ENCODE assay signal across 8 cellular contexts in the genomic region with DNA sequence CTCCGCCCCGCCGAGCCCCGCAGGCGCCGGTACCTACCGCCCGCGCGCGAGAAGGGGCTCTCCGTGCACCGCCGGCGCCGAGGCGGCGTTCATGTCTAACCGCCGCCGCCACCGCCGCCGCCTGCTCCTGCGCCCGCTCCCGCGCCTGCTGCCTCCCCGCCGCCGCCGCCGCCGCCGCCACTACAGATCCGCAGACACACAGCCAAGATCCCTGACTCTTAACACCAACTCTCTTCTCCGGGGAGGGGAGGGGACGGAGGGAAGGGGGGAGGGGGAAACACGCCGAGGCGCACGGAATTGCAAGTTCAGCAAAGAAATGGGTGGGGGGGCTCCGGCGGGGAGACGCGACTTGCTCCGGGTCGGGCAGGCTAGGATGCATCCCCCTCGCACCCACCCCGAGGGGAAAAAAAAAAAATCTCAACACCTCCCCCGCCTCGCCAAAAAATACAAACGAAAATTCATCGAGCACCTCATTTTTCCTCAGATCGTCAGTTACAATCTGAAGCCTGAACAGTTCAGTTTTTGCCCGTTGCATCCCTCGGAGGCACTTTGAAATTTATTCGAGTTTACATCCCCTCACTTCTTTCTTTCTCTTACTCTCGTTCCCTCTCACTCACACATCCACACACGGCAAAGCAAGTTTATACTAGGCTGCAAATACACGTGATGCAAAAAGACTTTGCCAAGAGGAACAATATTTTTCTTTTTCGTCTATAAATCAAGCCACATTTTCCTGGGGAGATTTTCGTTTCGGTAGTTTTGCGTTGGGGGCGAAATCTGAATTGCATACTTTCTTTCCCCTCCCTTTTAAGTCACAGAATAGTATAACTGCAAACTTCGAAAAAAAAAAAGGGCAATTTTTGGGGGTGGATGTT. TPM values are rescaled to one million over a fixed set of nuclear protein-coding genes. Genes with fewer than 3 reads are reported as not detected.
A peak's percentile ranks its signal among the peaks of the same experiment; 100 is the strongest.
DNase-seq lines count a peak whose midpoint lies in the region; ATAC-seq and TF ChIP-seq lines count a peak whose summit lies in the region.

A gene (minus strand): TSS at position 192 of the 875 bp plus-strand sequence. CDS start 1,076 bp downstream, outside the sequence.

- no peak within 1 kb of the TSS for H3K27ac ChIP-seq in CD8-positive, alpha-beta T cell (ENCODE audit: low read depth, low read length)
- peak within 1 kb of the TSS; percentile 13 for H3K27ac ChIP-seq in cardiac muscle cell
- H3K27ac ChIP-seq in neutrophil, result peak within 1 kb of the TSS; percentile 62

- H3K27me3 ChIP-seq in CD8-positive, alpha-beta T cell (ENCODE audit: insufficient read depth, low read length), result peaks cover 5% of the 10 kb centered on the region
- H3K27me3 ChIP-seq in NT2/D1 (ENCODE audit: insufficient read depth, insufficient read length), result no peaks in the 10 kb centered on the region
- no peaks in the 10 kb centered on the region for H3K27me3 ChIP-seq in cardiac muscle cell
- H3K27me3 ChIP-seq in neutrophil, result no peaks in the 10 kb centered on the region

- H3K9me3 Mint-ChIP-seq in CD8-positive, alpha-beta T cell, result no peaks in the 10 kb centered on the region

- POLR2A ChIA-PET in CD8-positive, alpha-beta T cell (lab: Charles Lee), result no interaction called here

- H3K9me3 ChIP-seq in CD8-positive, alpha-beta T cell (ENCODE audit: low read length), result no peaks in the 10 kb centered on the region
- H3K9me3 ChIP-seq in NT2/D1 (ENCODE audit: insufficient read depth, low read length) (no peaks in the 10 kb centered on the region), cardiac muscle cell (ENCODE audit: low read depth) (no peaks in the 10 kb centered on the region), neutrophil (no peaks in the 10 kb centered on the region)

- peaks cover 7% of the 10 kb centered on the region for H3K4me1 ChIP-seq in CD8-positive, alpha-beta T cell (ENCODE audit: insufficient read depth, low read length)
- H3K4me1 ChIP-seq in NT2/D1 (ENCODE audit: insufficient read depth, insufficient read length) (peaks cover 5% of the 10 kb centered on the region), cardiac muscle cell (ENCODE audit: low read depth) (peaks cover 11% of the 10 kb centered on the region), neutrophil (ENCODE audit: control insufficient read depth in 1 of 2, insufficient read depth in 1 of 2, low read depth in 1 of 2, low read length in 1 of 2) (peaks cover 30 to 35% of the 10 kb centered on the region in 2 experiments)

- H3K4me1 Mint-ChIP-seq in CD8-positive, alpha-beta T cell (ENCODE audit: low read depth), result peaks cover 26% of the 10 kb centered on the region

- H3K9ac ChIP-seq in NT2/D1 (ENCODE audit: insufficient read length, low read depth), result peak within 1 kb of the TSS; percentile 76

- peak within 1 kb of the TSS; percentile 75 for H3K27ac Mint-ChIP-seq in CD8-positive, alpha-beta T cell

- peak in 2 of 7 experiments; percentile 21 to 37 for DNase-seq in CD8-positive, alpha-beta T cell
- DNase-seq in NT2/D1 (ENCODE audit: low read depth, low spot score) (peak; percentile 27), amygdala (lab: John Stamatoyannopoulos, UW) (peak in 50 of 56 donors; percentile 2 to 74 (median 38)), cardiac muscle cell (ENCODE audit: low read depth in 1 of 2, low spot score in 1 of 2) (peak; percentile 79 to 86), SW 1271 (lab: John Stamatoyannopoulos, UW) (no peak)

- intact Hi-C loops in CD8-positive, alpha-beta T cell (cut with DNase I, micrococcal nuclease), result loop anchor here (5.0 to 10.0 kb wide), 2 partner anchors 1049 to 1057 kb away; a partner anchor contains a TSS

- peaks cover 4% of the 10 kb centered on the region for H3K36me3 Mint-ChIP-seq in CD8-positive, alpha-beta T cell

- peak; percentile 26 for ATAC-seq in CD8-positive, alpha-beta T cell
- ATAC-seq in HG02885 (IDR thresholded peaks at IDR 0.05; ENCODE audit: poor library complexity, unreplicated experiment), result peak; percentile 40
- ATAC-seq in GM21723 (IDR thresholded peaks at IDR 0.05; ENCODE audit: unreplicated experiment), result no peak

- H3K4me3 Mint-ChIP-seq in CD8-positive, alpha-beta T cell, result peak within 1 kb of the TSS; percentile 90

- CTCF ChIA-PET in CD8-positive, alpha-beta T cell (lab: Charles Lee), result no interaction called here

- H3K4me3 ChIP-seq in CD8-positive, alpha-beta T cell (ENCODE audit: low read depth, low read length), result peak within 1 kb of the TSS; percentile 48
- H3K4me3 ChIP-seq in NT2/D1 (ENCODE audit: insufficient read length, low read depth), result peak within 1 kb of the TSS; percentile 65
- peak within 1 kb of the TSS; percentile 96 for H3K4me3 ChIP-seq in cardiac muscle cell
- H3K4me3 ChIP-seq in neutrophil (ENCODE audit: low read depth in 1 of 2, low read length in 1 of 2), result peak within 1 kb of the TSS; percentile 61 to 75

- H3K27me3 Mint-ChIP-seq in CD8-positive, alpha-beta T cell (ENCODE audit: low read depth), result peaks cover 45% of the 10 kb centered on the region

- no peak for TF ChIP-seq CTCF in CD8-positive, alpha-beta T cell (IDR thresholded peaks at IDR 0.05)
- no peak for TF ChIP-seq CTCF in cardiac muscle cell (IDR thresholded peaks at IDR 0.05; ENCODE audit: low read depth, low read length)
- TF ChIP-seq CTCF in neutrophil (IDR thresholded peaks at IDR 0.05), result no peak

- no peaks in the 10 kb centered on the region for H3K36me3 ChIP-seq in CD8-positive, alpha-beta T cell (ENCODE audit: insufficient read depth, low read length)
- H3K36me3 ChIP-seq in NT2/D1 (ENCODE audit: insufficient read depth, insufficient read length, low read length) (peaks cover 5% of the 10 kb centered on the region), cardiac muscle cell (no peaks in the 10 kb centered on the region), neutrophil (no peaks in the 10 kb centered on the region)

RNA-seq across cellular contexts. Expression of the gene that starts here (rescaled TPM):
- 1 to 10 TPM; 2.4 TPM for total RNA-seq in CD8-positive, alpha-beta T cell
- 51.4 and 59.2 TPM in 2 replicates for total RNA-seq in cardiac muscle cell
- 33.6 and 38.3 TPM in 2 replicates for polyA plus RNA-seq in cardiac muscle cell

Comparison
In these comparisons a context has a peak if more than half of its experiments do, and no peak if none do; other contexts are left out.
1. RNA of the gene that starts here (total RNA-seq): 51.4 to 59.2 TPM in cardiac muscle cell; 2.4 TPM in CD8-positive, alpha-beta T cell; every median in the first group is over 10 times any median in the second.
2. DNase-seq: peak in NT2/D1 (single experiment), amygdala (50 of 56) and cardiac muscle cell (2 of 2); none in SW 1271 (0 of 2).
3. Peak in every context shown above with its lines, with median percentiles within 50 percentile points of each other: H3K4me3 ChIP-seq.